1 cellular context compared by ENCODE assay signal in the genomic region with DNA sequence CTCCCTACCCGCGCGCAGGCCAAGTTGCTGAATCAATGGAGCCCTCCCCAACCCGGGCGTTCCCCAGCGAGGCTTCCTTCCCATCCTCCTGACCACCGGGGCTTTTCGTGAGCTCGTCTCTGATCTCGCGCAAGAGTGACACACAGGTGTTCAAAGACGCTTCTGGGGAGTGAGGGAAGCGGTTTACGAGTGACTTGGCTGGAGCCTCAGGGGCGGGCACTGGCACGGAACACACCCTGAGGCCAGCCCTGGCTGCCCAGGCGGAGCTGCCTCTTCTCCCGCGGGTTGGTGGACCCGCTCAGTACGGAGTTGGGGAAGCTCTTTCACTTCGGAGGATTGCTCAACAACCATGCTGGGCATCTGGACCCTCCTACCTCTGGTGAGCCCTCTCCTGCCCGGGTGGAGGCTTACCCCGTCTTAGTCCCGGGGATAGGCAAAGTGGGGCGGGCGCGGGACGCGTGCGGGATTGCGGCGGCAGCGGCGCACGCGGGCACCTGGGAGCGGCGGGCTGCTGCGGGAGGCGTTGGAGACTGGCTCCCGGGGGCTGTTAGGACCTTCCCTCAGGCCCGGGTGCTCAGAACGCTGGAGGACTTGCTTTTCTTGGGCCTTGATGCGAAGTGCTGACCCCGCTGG.
A peak's percentile ranks its signal among the peaks of the same experiment; 100 is the strongest.
TF ChIP-seq lines count a peak whose summit lies in the region.

A gene (plus strand): TSS at position 271 of the 633 bp plus-strand sequence. CDS start 79 bp downstream, at position 350.

TF ChIP-seq in GM12878, 131 proteins besides CTCF, POLR2A, EP300 and RAD21 (continued from another document and continues in another):
- TF ChIP-seq, protein P1, sequence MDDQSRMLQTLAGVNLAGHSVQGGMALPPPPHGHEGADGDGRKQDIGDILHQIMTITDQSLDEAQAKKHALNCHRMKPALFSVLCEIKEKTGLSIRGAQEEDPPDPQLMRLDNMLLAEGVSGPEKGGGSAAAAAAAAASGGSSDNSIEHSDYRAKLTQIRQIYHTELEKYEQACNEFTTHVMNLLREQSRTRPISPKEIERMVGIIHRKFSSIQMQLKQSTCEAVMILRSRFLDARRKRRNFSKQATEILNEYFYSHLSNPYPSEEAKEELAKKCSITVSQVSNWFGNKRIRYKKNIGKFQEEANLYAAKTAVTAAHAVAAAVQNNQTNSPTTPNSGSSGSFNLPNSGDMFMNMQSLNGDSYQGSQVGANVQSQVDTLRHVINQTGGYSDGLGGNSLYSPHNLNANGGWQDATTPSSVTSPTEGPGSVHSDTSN (IDR thresholded peaks at IDR 0.05; ENCODE audit: insufficient replicate concordance, low read depth, low read length): peak; percentile 56
- TF ChIP-seq ZZZ3 (IDR thresholded peaks at IDR 0.05; ENCODE audit: control insufficient read depth, insufficient read length, low read depth): no peak
- TF ChIP-seq SUPT20H (IDR thresholded peaks at IDR 0.05; ENCODE audit: borderline replicate concordance, control insufficient read depth, low read depth, low read length): no peak
- no peak for TF ChIP-seq MTA3 (IDR thresholded peaks at IDR 0.05; ENCODE audit: borderline replicate concordance, low read length)
- TF ChIP-seq, protein P2, sequence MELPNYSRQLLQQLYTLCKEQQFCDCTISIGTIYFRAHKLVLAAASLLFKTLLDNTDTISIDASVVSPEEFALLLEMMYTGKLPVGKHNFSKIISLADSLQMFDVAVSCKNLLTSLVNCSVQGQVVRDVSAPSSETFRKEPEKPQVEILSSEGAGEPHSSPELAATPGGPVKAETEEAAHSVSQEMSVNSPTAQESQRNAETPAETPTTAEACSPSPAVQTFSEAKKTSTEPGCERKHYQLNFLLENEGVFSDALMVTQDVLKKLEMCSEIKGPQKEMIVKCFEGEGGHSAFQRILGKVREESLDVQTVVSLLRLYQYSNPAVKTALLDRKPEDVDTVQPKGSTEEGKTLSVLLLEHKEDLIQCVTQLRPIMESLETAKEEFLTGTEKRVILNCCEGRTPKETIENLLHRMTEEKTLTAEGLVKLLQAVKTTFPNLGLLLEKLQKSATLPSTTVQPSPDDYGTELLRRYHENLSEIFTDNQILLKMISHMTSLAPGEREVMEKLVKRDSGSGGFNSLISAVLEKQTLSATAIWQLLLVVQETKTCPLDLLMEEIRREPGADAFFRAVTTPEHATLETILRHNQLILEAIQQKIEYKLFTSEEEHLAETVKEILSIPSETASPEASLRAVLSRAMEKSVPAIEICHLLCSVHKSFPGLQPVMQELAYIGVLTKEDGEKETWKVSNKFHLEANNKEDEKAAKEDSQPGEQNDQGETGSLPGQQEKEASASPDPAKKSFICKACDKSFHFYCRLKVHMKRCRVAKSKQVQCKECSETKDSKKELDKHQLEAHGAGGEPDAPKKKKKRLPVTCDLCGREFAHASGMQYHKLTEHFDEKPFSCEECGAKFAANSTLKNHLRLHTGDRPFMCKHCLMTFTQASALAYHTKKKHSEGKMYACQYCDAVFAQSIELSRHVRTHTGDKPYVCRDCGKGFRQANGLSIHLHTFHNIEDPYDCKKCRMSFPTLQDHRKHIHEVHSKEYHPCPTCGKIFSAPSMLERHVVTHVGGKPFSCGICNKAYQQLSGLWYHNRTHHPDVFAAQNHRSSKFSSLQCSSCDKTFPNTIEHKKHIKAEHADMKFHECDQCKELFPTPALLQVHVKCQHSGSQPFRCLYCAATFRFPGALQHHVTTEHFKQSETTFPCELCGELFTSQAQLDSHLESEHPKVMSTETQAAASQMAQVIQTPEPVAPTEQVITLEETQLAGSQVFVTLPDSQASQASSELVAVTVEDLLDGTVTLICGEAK (IDR thresholded peaks at IDR 0.05; ENCODE audit: borderline replicate concordance): no peak
- TF ChIP-seq, protein P3, sequence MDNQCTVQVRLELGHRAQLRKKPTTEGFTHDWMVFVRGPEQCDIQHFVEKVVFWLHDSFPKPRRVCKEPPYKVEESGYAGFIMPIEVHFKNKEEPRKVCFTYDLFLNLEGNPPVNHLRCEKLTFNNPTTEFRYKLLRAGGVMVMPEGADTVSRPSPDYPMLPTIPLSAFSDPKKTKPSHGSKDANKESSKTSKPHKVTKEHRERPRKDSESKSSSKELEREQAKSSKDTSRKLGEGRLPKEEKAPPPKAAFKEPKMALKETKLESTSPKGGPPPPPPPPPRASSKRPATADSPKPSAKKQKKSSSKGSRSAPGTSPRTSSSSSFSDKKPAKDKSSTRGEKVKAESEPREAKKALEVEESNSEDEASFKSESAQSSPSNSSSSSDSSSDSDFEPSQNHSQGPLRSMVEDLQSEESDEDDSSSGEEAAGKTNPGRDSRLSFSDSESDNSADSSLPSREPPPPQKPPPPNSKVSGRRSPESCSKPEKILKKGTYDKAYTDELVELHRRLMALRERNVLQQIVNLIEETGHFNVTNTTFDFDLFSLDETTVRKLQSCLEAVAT (IDR thresholded peaks at IDR 0.05): peak; percentile 81; the same call in 1 of the 2 replicates
- TF ChIP-seq, protein P4, sequence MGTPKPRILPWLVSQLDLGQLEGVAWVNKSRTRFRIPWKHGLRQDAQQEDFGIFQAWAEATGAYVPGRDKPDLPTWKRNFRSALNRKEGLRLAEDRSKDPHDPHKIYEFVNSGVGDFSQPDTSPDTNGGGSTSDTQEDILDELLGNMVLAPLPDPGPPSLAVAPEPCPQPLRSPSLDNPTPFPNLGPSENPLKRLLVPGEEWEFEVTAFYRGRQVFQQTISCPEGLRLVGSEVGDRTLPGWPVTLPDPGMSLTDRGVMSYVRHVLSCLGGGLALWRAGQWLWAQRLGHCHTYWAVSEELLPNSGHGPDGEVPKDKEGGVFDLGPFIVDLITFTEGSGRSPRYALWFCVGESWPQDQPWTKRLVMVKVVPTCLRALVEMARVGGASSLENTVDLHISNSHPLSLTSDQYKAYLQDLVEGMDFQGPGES (IDR thresholded peaks at IDR 0.05): no peak
- TF ChIP-seq NFYA (IDR thresholded peaks at IDR 0.05; ENCODE audit: borderline replicate concordance, low read depth, low read length): no peak
- TF ChIP-seq POLR2AphosphoS5 (IDR thresholded peaks at IDR 0.05; ENCODE audit: low read length): peak; percentile 88
- TF ChIP-seq, protein P5, sequence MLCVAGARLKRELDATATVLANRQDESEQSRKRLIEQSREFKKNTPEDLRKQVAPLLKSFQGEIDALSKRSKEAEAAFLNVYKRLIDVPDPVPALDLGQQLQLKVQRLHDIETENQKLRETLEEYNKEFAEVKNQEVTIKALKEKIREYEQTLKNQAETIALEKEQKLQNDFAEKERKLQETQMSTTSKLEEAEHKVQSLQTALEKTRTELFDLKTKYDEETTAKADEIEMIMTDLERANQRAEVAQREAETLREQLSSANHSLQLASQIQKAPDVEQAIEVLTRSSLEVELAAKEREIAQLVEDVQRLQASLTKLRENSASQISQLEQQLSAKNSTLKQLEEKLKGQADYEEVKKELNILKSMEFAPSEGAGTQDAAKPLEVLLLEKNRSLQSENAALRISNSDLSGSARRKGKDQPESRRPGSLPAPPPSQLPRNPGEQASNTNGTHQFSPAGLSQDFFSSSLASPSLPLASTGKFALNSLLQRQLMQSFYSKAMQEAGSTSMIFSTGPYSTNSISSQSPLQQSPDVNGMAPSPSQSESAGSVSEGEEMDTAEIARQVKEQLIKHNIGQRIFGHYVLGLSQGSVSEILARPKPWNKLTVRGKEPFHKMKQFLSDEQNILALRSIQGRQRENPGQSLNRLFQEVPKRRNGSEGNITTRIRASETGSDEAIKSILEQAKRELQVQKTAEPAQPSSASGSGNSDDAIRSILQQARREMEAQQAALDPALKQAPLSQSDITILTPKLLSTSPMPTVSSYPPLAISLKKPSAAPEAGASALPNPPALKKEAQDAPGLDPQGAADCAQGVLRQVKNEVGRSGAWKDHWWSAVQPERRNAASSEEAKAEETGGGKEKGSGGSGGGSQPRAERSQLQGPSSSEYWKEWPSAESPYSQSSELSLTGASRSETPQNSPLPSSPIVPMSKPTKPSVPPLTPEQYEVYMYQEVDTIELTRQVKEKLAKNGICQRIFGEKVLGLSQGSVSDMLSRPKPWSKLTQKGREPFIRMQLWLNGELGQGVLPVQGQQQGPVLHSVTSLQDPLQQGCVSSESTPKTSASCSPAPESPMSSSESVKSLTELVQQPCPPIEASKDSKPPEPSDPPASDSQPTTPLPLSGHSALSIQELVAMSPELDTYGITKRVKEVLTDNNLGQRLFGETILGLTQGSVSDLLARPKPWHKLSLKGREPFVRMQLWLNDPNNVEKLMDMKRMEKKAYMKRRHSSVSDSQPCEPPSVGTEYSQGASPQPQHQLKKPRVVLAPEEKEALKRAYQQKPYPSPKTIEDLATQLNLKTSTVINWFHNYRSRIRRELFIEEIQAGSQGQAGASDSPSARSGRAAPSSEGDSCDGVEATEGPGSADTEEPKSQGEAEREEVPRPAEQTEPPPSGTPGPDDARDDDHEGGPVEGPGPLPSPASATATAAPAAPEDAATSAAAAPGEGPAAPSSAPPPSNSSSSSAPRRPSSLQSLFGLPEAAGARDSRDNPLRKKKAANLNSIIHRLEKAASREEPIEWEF (IDR thresholded peaks at IDR 0.05; ENCODE audit: insufficient replicate concordance, low read depth, low read length): no peak
- no peak for TF ChIP-seq FOS (IDR thresholded peaks at IDR 0.05; ENCODE audit: borderline replicate concordance, extremely low read depth, insufficient read length)
- TF ChIP-seq, protein P6, sequence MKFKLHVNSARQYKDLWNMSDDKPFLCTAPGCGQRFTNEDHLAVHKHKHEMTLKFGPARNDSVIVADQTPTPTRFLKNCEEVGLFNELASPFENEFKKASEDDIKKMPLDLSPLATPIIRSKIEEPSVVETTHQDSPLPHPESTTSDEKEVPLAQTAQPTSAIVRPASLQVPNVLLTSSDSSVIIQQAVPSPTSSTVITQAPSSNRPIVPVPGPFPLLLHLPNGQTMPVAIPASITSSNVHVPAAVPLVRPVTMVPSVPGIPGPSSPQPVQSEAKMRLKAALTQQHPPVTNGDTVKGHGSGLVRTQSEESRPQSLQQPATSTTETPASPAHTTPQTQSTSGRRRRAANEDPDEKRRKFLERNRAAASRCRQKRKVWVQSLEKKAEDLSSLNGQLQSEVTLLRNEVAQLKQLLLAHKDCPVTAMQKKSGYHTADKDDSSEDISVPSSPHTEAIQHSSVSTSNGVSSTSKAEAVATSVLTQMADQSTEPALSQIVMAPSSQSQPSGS (IDR thresholded peaks at IDR 0.05; ENCODE audit: low read length): no peak
- TF ChIP-seq, protein P7, sequence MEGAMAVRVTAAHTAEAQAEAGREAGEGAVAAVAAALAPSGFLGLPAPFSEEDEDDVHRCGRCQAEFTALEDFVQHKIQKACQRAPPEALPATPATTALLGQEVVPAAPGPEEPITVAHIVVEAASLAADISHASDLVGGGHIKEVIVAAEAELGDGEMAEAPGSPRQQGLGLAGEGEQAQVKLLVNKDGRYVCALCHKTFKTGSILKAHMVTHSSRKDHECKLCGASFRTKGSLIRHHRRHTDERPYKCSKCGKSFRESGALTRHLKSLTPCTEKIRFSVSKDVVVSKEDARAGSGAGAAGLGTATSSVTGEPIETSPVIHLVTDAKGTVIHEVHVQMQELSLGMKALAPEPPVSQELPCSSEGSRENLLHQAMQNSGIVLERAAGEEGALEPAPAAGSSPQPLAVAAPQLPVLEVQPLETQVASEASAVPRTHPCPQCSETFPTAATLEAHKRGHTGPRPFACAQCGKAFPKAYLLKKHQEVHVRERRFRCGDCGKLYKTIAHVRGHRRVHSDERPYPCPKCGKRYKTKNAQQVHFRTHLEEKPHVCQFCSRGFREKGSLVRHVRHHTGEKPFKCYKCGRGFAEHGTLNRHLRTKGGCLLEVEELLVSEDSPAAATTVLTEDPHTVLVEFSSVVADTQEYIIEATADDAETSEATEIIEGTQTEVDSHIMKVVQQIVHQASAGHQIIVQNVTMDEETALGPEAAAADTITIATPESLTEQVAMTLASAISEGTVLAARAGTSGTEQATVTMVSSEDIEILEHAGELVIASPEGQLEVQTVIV (IDR thresholded peaks at IDR 0.05; ENCODE audit: borderline replicate concordance, partially characterized antibody): no peak
- no peak for TF ChIP-seq FOXK2 (IDR thresholded peaks at IDR 0.05)
- TF ChIP-seq PAX5 (IDR thresholded peaks at IDR 0.05; ENCODE audit: borderline replicate concordance, low read depth, low read length): no peak
- TF ChIP-seq, protein P8, sequence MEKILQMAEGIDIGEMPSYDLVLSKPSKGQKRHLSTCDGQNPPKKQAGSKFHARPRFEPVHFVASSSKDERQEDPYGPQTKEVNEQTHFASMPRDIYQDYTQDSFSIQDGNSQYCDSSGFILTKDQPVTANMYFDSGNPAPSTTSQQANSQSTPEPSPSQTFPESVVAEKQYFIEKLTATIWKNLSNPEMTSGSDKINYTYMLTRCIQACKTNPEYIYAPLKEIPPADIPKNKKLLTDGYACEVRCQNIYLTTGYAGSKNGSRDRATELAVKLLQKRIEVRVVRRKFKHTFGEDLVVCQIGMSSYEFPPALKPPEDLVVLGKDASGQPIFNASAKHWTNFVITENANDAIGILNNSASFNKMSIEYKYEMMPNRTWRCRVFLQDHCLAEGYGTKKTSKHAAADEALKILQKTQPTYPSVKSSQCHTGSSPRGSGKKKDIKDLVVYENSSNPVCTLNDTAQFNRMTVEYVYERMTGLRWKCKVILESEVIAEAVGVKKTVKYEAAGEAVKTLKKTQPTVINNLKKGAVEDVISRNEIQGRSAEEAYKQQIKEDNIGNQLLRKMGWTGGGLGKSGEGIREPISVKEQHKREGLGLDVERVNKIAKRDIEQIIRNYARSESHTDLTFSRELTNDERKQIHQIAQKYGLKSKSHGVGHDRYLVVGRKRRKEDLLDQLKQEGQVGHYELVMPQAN (conservative IDR thresholded peaks at IDR 0.05): peak; percentile 44
- peak; percentile 66; the same call in 1 of the 2 replicates for TF ChIP-seq LARP7 (IDR thresholded peaks at IDR 0.05)
- TF ChIP-seq, protein P9, sequence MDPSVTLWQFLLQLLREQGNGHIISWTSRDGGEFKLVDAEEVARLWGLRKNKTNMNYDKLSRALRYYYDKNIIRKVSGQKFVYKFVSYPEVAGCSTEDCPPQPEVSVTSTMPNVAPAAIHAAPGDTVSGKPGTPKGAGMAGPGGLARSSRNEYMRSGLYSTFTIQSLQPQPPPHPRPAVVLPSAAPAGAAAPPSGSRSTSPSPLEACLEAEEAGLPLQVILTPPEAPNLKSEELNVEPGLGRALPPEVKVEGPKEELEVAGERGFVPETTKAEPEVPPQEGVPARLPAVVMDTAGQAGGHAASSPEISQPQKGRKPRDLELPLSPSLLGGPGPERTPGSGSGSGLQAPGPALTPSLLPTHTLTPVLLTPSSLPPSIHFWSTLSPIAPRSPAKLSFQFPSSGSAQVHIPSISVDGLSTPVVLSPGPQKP (IDR thresholded peaks at IDR 0.05; ENCODE audit: low read depth, low read length): no peak
- peak; percentile 91; the same call in 1 of the 2 replicates for TF ChIP-seq HDGF (IDR thresholded peaks at IDR 0.05)
- no peak; the same call in 1 of the 2 replicates for TF ChIP-seq SIN3A (IDR thresholded peaks at IDR 0.05; ENCODE audit: low read depth, low read length)
- TF ChIP-seq MYC (IDR thresholded peaks at IDR 0.05; ENCODE audit: insufficient read depth, insufficient read length, insufficient replicate concordance, low read length, severe bottlenecking): peak; percentile 42
- no peak for TF ChIP-seq TCF7 (IDR thresholded peaks at IDR 0.05; ENCODE audit: borderline replicate concordance)
- TF ChIP-seq GABPA (IDR thresholded peaks at IDR 0.05; ENCODE audit: low read depth): no peak
- no peak for TF ChIP-seq FOXM1 (IDR thresholded peaks at IDR 0.05; ENCODE audit: low read depth, low read length)
- peak; percentile 78 for TF ChIP-seq SMAD5 (IDR thresholded peaks at IDR 0.05; ENCODE audit: low read depth)
- no peak for TF ChIP-seq SREBF2 (IDR thresholded peaks at IDR 0.05; ENCODE audit: low read length)
- no peak for TF ChIP-seq NFXL1 (IDR thresholded peaks at IDR 0.05; ENCODE audit: borderline replicate concordance)
- TF ChIP-seq BHLHE40 (IDR thresholded peaks at IDR 0.05; ENCODE audit: borderline replicate concordance in 1 of 2, low read depth in 2 of 2, low read length in 1 of 2): peak; percentile 46 to 50; a peak in 2 of 4 replicates
- TF ChIP-seq EZH2 (IDR thresholded peaks at IDR 0.05; ENCODE audit: borderline replicate concordance, control insufficient read depth, low read depth, low read length): no peak
- TF ChIP-seq RB1 (IDR thresholded peaks at IDR 0.05; ENCODE audit: borderline replicate concordance): no peak
- TF ChIP-seq SUZ12 (IDR thresholded peaks at IDR 0.05; ENCODE audit: unreplicated experiment): no peak
- peak; percentile 14; the same call in 1 of the 2 replicates for TF ChIP-seq NRF1 (conservative IDR thresholded peaks at IDR 0.05; ENCODE audit: low read depth, low read length)
